ENCODE assay signal across 2 cellular contexts in the genomic region with DNA sequence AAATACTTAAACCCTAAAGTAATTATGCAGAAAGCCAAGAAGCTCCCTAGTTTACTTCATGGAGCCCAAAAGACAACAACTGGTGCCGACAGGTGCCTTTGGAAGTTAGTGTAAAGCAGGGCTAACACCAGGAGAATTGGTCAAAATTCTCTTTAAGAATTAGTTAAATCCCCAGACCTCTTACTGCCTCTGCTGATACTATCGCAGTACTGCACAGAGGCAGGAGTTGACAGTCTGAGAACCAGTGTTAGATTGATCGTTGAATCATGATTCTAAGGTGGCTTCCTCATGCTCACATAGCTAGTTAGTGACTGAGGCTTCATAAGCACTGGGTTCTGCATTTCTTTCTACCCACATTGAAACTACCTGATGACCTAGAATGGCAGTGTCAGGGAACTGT.
TF ChIP-seq lines count a peak whose summit lies in the region.

No MANE protein-coding gene starts in this region.

TF ChIP-seq in H1, 55 proteins besides CTCF, POLR2A, EP300 and RAD21:
- TF ChIP-seq ZNF274 (IDR thresholded peaks at IDR 0.05; ENCODE audit: borderline replicate concordance, extremely low read depth, low read length) (no peak), CEBPB (IDR thresholded peaks at IDR 0.05; ENCODE audit: low read depth, low read length) (no peak), CREB1 (IDR thresholded peaks at IDR 0.05) (no peak), KDM5A (IDR thresholded peaks at IDR 0.05; ENCODE audit: low read length) (no peak), SIRT6 (IDR thresholded peaks at IDR 0.05; ENCODE audit: low read length) (no peak), RXRA (IDR thresholded peaks at IDR 0.05; ENCODE audit: insufficient read depth, low read depth, low read length) (no peak), JUN (IDR thresholded peaks at IDR 0.05; ENCODE audit: low read depth, low read length) (no peak), RFX5 (IDR thresholded peaks at IDR 0.05; ENCODE audit: borderline replicate concordance, low read depth, low read length) (no peak), HDAC6 (IDR thresholded peaks at IDR 0.05; ENCODE audit: low read depth, low read length) (no peak), JUND (IDR thresholded peaks at IDR 0.05; ENCODE audit: low read length) (no peak), POU5F1 (IDR thresholded peaks at IDR 0.05; ENCODE audit: low read depth, low read length) (no peak)
- TF ChIP-seq, protein P1, sequence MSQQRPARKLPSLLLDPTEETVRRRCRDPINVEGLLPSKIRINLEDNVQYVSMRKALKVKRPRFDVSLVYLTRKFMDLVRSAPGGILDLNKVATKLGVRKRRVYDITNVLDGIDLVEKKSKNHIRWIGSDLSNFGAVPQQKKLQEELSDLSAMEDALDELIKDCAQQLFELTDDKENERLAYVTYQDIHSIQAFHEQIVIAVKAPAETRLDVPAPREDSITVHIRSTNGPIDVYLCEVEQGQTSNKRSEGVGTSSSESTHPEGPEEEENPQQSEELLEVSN (IDR thresholded peaks at IDR 0.05), result no peak

TF ChIP-seq in neural cell, 6 proteins besides CTCF, POLR2A, EP300 and RAD21:
- TF ChIP-seq TAF1 (IDR thresholded peaks at IDR 0.05; ENCODE audit: low read depth) (no peak), SMC3 (conservative IDR thresholded peaks at IDR 0.05; ENCODE audit: poor library complexity) (no peak), EZH2 (IDR thresholded peaks at IDR 0.05; ENCODE audit: borderline replicate concordance, insufficient read depth, low read length, poor library complexity, severe bottlenecking) (no peak), POLR2AphosphoS5 (IDR thresholded peaks at IDR 0.05) (no peak), MXI1 (conservative IDR thresholded peaks at IDR 0.05; ENCODE audit: poor library complexity, severe bottlenecking) (no peak)
- TF ChIP-seq, protein P2, sequence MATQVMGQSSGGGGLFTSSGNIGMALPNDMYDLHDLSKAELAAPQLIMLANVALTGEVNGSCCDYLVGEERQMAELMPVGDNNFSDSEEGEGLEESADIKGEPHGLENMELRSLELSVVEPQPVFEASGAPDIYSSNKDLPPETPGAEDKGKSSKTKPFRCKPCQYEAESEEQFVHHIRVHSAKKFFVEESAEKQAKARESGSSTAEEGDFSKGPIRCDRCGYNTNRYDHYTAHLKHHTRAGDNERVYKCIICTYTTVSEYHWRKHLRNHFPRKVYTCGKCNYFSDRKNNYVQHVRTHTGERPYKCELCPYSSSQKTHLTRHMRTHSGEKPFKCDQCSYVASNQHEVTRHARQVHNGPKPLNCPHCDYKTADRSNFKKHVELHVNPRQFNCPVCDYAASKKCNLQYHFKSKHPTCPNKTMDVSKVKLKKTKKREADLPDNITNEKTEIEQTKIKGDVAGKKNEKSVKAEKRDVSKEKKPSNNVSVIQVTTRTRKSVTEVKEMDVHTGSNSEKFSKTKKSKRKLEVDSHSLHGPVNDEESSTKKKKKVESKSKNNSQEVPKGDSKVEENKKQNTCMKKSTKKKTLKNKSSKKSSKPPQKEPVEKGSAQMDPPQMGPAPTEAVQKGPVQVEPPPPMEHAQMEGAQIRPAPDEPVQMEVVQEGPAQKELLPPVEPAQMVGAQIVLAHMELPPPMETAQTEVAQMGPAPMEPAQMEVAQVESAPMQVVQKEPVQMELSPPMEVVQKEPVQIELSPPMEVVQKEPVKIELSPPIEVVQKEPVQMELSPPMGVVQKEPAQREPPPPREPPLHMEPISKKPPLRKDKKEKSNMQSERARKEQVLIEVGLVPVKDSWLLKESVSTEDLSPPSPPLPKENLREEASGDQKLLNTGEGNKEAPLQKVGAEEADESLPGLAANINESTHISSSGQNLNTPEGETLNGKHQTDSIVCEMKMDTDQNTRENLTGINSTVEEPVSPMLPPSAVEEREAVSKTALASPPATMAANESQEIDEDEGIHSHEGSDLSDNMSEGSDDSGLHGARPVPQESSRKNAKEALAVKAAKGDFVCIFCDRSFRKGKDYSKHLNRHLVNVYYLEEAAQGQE (IDR thresholded peaks at IDR 0.05; ENCODE audit: borderline replicate concordance), result no peak
